ENCODE assay signal across 13 cellular contexts in genomic region chr1:186194107-186194756, GRCh38.
DNase-seq lines count a peak whose midpoint lies in the region; ATAC-seq and TF ChIP-seq lines count a peak whose summit lies in the region.
"Had no signal": no experiment of that assay in that cellular context is flagged by ENCODE, and none has a peak within 500 bp of the region (broad histone marks: within the 10 kb centered on the region; RNA-seq: fewer than 3 reads in every experiment).

No MANE protein-coding gene starts in this region.

- DNase-seq in GM13977 (ENCODE audit: low spot score) (peak; percentile 7), left colon (no peak), posterior cingulate gyrus (no peak), NCI-H82 (lab: John Stamatoyannopoulos, UW) (no peak), superior temporal gyrus (ENCODE audit: extremely low spot score) (no peak)
- DNase-seq: activated CD4-positive, alpha-beta T cell treated with anti-CD3 and anti-CD28 coated beads for 48 hours; activated naive CD4-positive, alpha-beta T cell treated with Interleukin-2 at 50 U/mL for 16 hours; left ventricle myocardium inferior; NCI-H2029 treated with DMSO at 0.1 percent for 48 hours; Right ventricle myocardium superior had no signal

- intact Hi-C loops in left colon (cut with DNase I, micrococcal nuclease) (no loop called here), posterior cingulate gyrus (cut with DNase I) (no loop called here)

- H3K4me2 ChIP-seq in KMS-11 = no peak overlapping the region

- no peak overlapping the region for H3K9ac ChIP-seq in KMS-11

- H3K4me1 ChIP-seq in KMS-11 (ENCODE audit: low read depth, poor library complexity, severe bottlenecking) = peaks cover 23% of the 10 kb centered on the region
- H3K4me1 ChIP-seq: left ventricle myocardium inferior had no signal

- in situ Hi-C loops in GM13977 (cut with MboI; ENCODE audit: low pct_unique_long_range_greater_than_20kb, low sequenced_read_pairs, unreplicated experiment) = no loop called here

- H3K36me3 ChIP-seq in KMS-11 (ENCODE audit: insufficient read depth) = no peaks in the 10 kb centered on the region
- H3K36me3 ChIP-seq: left ventricle myocardium inferior had no signal

- H3K4me3 ChIP-seq in KMS-11 (IDR thresholded peaks at IDR 0.05; ENCODE audit: insufficient read depth, low read depth, low read length) = no peak overlapping the region
- H3K4me3 ChIP-seq: left ventricle myocardium inferior had no signal

- no peaks in the 10 kb centered on the region for H4K20me1 ChIP-seq in KMS-11 (ENCODE audit: insufficient read depth)

- H3K79me2 ChIP-seq in KMS-11 (ENCODE audit: insufficient read depth, low read depth) = no peaks in the 10 kb centered on the region

- H2AFZ ChIP-seq in KMS-11 (ENCODE audit: low read depth) = no peak overlapping the region

- ATAC-seq in GM19467 (IDR thresholded peaks at IDR 0.05; ENCODE audit: unreplicated experiment) = peak; percentile 93
- ATAC-seq in HG02970 (IDR thresholded peaks at IDR 0.05; ENCODE audit: low FRiP score, unreplicated experiment) = peak; percentile 90
- ATAC-seq in left colon = no peak

- H3K27me3 ChIP-seq in KMS-11 (ENCODE audit: insufficient read depth, low read depth) = no peaks in the 10 kb centered on the region

- peak overlapping the region; percentile 18; the same call in 1 of the 2 replicates for H3K27ac ChIP-seq in KMS-11
- H3K27ac ChIP-seq: left ventricle myocardium inferior had no signal

- TF ChIP-seq CTCF in GM13977 (IDR thresholded peaks at IDR 0.05; ENCODE audit: extremely low read depth, insufficient read depth, missing control alignments) (no peak), KMS-11 (conservative IDR thresholded peaks at IDR 0.05; ENCODE audit: low read depth, low read length) (no peak)
